19 cellular contexts compared by ENCODE assay signal in genomic region chr12:87021400-87021799, GRCh38.
"Had no signal": no experiment of that assay in that cellular context is flagged by ENCODE, and none has a peak within 500 bp of the region (broad histone marks: within the 10 kb centered on the region; RNA-seq: fewer than 3 reads in every experiment).

No MANE protein-coding gene starts in this region.

- H3K4me3 ChIP-seq: K562, SJCRH30 had no signal

- H3K9me3 ChIP-seq: SJCRH30 had no signal

- DNase-seq: Kasumi-1, MM.1S, NCI-H1092 treated with DMSO at 0.1 percent for 48 hours, NCI-H1436, NCI-H187, NCI-H2029, NCI-H2171 treated with DMSO at 0.1 percent for 48 hours, NCI-H345, NCI-H446 treated with DMSO at 0.1 percent for 48 hours, NCI-H510A treated with DMSO at 0.1 percent for 48 hours, NCI-H526, NCI-H774, RPMI8226, SHP77, SJCRH30, T-helper 1 cell had no signal

- H3K4me1 ChIP-seq: SJCRH30 had no signal

- H3K4me2 ChIP-seq: KMS-11 had no signal

- FAIRE-seq: K562, RCC 7860 had no signal

- H3K36me3 ChIP-seq: SJCRH30 had no signal

- H3K27me3 ChIP-seq: SJCRH30 had no signal

- H3K9ac ChIP-seq: KMS-11 had no signal

- H3K27ac ChIP-seq: KMS-11, SJCRH30 had no signal
